In genomic region chr3:20222274-20222673, GRCh38 we compare ENCODE assay signal across 1 cellular context.
TF ChIP-seq lines count a peak whose summit lies in the region.

No MANE protein-coding gene starts in this region.

TF ChIP-seq in GM23338, 12 proteins besides CTCF, POLR2A, EP300 and RAD21 (continued from another document):
- TF ChIP-seq, protein P1, sequence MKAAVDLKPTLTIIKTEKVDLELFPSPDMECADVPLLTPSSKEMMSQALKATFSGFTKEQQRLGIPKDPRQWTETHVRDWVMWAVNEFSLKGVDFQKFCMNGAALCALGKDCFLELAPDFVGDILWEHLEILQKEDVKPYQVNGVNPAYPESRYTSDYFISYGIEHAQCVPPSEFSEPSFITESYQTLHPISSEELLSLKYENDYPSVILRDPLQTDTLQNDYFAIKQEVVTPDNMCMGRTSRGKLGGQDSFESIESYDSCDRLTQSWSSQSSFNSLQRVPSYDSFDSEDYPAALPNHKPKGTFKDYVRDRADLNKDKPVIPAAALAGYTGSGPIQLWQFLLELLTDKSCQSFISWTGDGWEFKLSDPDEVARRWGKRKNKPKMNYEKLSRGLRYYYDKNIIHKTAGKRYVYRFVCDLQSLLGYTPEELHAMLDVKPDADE (IDR thresholded peaks at IDR 0.05), result no peak
- no peak for TF ChIP-seq EZH2phosphoT487 (IDR thresholded peaks at IDR 0.05; ENCODE audit: unreplicated experiment)
- TF ChIP-seq POLR2AphosphoS5 (IDR thresholded peaks at IDR 0.05; ENCODE audit: low read depth), result no peak
- no peak for TF ChIP-seq ZNF331 (CRISPR knock-in tag; IDR thresholded peaks at IDR 0.05; ENCODE audit: low read depth)
- no peak for TF ChIP-seq ZNF462 (CRISPR knock-in tag; IDR thresholded peaks at IDR 0.05)
- no peak for TF ChIP-seq STAT1 (IDR thresholded peaks at IDR 0.05; ENCODE audit: unreplicated experiment)
